1 cellular context compared by ENCODE assay signal in genomic region chr7:150448789-150449147, GRCh38.
TF ChIP-seq lines count a peak whose summit lies in the region.

No MANE protein-coding gene starts in this region.

TF ChIP-seq in K562, 482 proteins besides CTCF, POLR2A, EP300 and RAD21 (continued from another document and continues in another):
- no peak for TF ChIP-seq ZNF589 (CRISPR knock-in tag; IDR thresholded peaks at IDR 0.05; ENCODE audit: low read depth)
- no peak for TF ChIP-seq FOXK2 (conservative IDR thresholded peaks at IDR 0.05 in 1 of 2, IDR thresholded peaks at IDR 0.05 in 1 of 2; ENCODE audit: low read depth in 2 of 2)
- no peak for TF ChIP-seq CREBBP (IDR thresholded peaks at IDR 0.05; ENCODE audit: low read depth, low read length)
- no peak for TF ChIP-seq RFX1 (IDR thresholded peaks at IDR 0.05)
- TF ChIP-seq NR4A1 (CRISPR knock-in tag; IDR thresholded peaks at IDR 0.05), result no peak
- no peak for TF ChIP-seq NR4A1 (tag; IDR thresholded peaks at IDR 0.05)
- TF ChIP-seq DIDO1 (tag; IDR thresholded peaks at IDR 0.05; ENCODE audit: low read depth), result no peak
- peak; percentile 96 for TF ChIP-seq SMC3 (conservative IDR thresholded peaks at IDR 0.05; ENCODE audit: insufficient read depth, low read depth, low read length)
- no peak for TF ChIP-seq ATF3 (IDR thresholded peaks at IDR 0.05)
- no peak for TF ChIP-seq ATF3 (CRISPR knock-in tag; conservative IDR thresholded peaks at IDR 0.05)
- no peak for TF ChIP-seq NFRKB (IDR thresholded peaks at IDR 0.05; ENCODE audit: low read depth)
- peak; percentile 55; the same call in 1 of the 2 replicates for TF ChIP-seq TFAP4 (CRISPR knock-in tag; IDR thresholded peaks at IDR 0.05; ENCODE audit: borderline replicate concordance)
- no peak for TF ChIP-seq PYGO2 (tag; IDR thresholded peaks at IDR 0.05)
- TF ChIP-seq SIRT6 (IDR thresholded peaks at IDR 0.05; ENCODE audit: low read depth, low read length), result no peak
- no peak for TF ChIP-seq CHCHD3 (CRISPR knock-in tag; IDR thresholded peaks at IDR 0.05)
- no peak for TF ChIP-seq WHSC1 (IDR thresholded peaks at IDR 0.05; ENCODE audit: low read length)
- no peak for TF ChIP-seq ZNF444 (CRISPR knock-in tag; IDR thresholded peaks at IDR 0.05)
- no peak for TF ChIP-seq ZNF347 (CRISPR knock-in tag; IDR thresholded peaks at IDR 0.05; ENCODE audit: low read depth)
- TF ChIP-seq GTF2B (IDR thresholded peaks at IDR 0.05; ENCODE audit: extremely low read depth, insufficient read length), result no peak
- no peak for TF ChIP-seq MED1 (CRISPR knock-in tag; IDR thresholded peaks at IDR 0.05; ENCODE audit: borderline replicate concordance)
- no peak for TF ChIP-seq E2F8 (IDR thresholded peaks at IDR 0.05; ENCODE audit: low read depth, partially characterized antibody)
- TF ChIP-seq HNRNPLL (IDR thresholded peaks at IDR 0.05; ENCODE audit: low read depth, low read length, poor library complexity, severe bottlenecking), result no peak
- TF ChIP-seq CHD7 (IDR thresholded peaks at IDR 0.05; ENCODE audit: low read depth, low read length), result peak; percentile 48
- TF ChIP-seq ILK (tag; IDR thresholded peaks at IDR 0.05; ENCODE audit: borderline replicate concordance, low read depth), result no peak
- TF ChIP-seq PREB (CRISPR knock-in tag; IDR thresholded peaks at IDR 0.05), result no peak
- 0 out of 2 replicates have a peak, but pooled peaks have one; percentile 36 for TF ChIP-seq MTA3 (IDR thresholded peaks at IDR 0.05; ENCODE audit: borderline replicate concordance)
- peak; percentile 39 for TF ChIP-seq ZFP36 (IDR thresholded peaks at IDR 0.05; ENCODE audit: low read depth, low read length, partially characterized antibody)
- TF ChIP-seq CCNT2 (IDR thresholded peaks at IDR 0.05; ENCODE audit: borderline replicate concordance, extremely low read depth, insufficient read length, low read depth, low read length), result no peak
- 0 out of 2 replicates have a peak, but pooled peaks have one; percentile 19 for TF ChIP-seq ZKSCAN1 (IDR thresholded peaks at IDR 0.05; ENCODE audit: low read depth, low read length)
- TF ChIP-seq NEUROD1 (IDR thresholded peaks at IDR 0.05; ENCODE audit: borderline replicate concordance, low read depth, low read length, partially characterized antibody), result no peak
- TF ChIP-seq CLOCK (CRISPR knock-in tag; IDR thresholded peaks at IDR 0.05; ENCODE audit: borderline replicate concordance), result no peak
- no peak for TF ChIP-seq ZNF740 (CRISPR knock-in tag; IDR thresholded peaks at IDR 0.05)
- no peak for TF ChIP-seq ZNF740 (tag; IDR thresholded peaks at IDR 0.05)
- no peak for TF ChIP-seq ETS1 (conservative IDR thresholded peaks at IDR 0.05; ENCODE audit: control insufficient read depth, low read depth, low read length)
